Comparison of ENCODE assay signal across 1 cellular context in genomic region chr6:33990061-33990541, GRCh38.
TF ChIP-seq lines count a peak whose summit lies in the region.

No MANE protein-coding gene starts in this region.

TF ChIP-seq in K562, 482 proteins besides CTCF, POLR2A, EP300 and RAD21 (continued from another document and continues in another):
- TF ChIP-seq CLOCK (CRISPR knock-in tag; IDR thresholded peaks at IDR 0.05; ENCODE audit: borderline replicate concordance) = no peak
- no peak for TF ChIP-seq HMG20B (CRISPR knock-in tag; IDR thresholded peaks at IDR 0.05)
- TF ChIP-seq NFE2L1 (tag; IDR thresholded peaks at IDR 0.05; ENCODE audit: borderline replicate concordance, low read depth) = no peak
- TF ChIP-seq NR0B1 (IDR thresholded peaks at IDR 0.05; ENCODE audit: partially characterized antibody) = no peak
- TF ChIP-seq CREBBP (IDR thresholded peaks at IDR 0.05; ENCODE audit: low read depth, low read length) = no peak
- no peak for TF ChIP-seq POLR2B (IDR thresholded peaks at IDR 0.05; ENCODE audit: low read depth, partially characterized antibody)
- TF ChIP-seq CBFA2T3 (IDR thresholded peaks at IDR 0.05) = peak; percentile 90
- no peak for TF ChIP-seq FOXK2 (conservative IDR thresholded peaks at IDR 0.05 in 1 of 2, IDR thresholded peaks at IDR 0.05 in 1 of 2; ENCODE audit: low read depth in 2 of 2)
- no peak for TF ChIP-seq ZNF609 (CRISPR knock-in tag; IDR thresholded peaks at IDR 0.05; ENCODE audit: borderline replicate concordance)
- TF ChIP-seq PHF20 (IDR thresholded peaks at IDR 0.05; ENCODE audit: partially characterized antibody) = no peak
- no peak for TF ChIP-seq SMAD3 (CRISPR knock-in tag; conservative IDR thresholded peaks at IDR 0.05)
- TF ChIP-seq CTBP1 (IDR thresholded peaks at IDR 0.05; ENCODE audit: borderline replicate concordance) = no peak
- TF ChIP-seq ZNF551 (CRISPR knock-in tag; IDR thresholded peaks at IDR 0.05) = no peak
- no peak for TF ChIP-seq BMI1 (IDR thresholded peaks at IDR 0.05; ENCODE audit: low read length)
- no peak for TF ChIP-seq DACH1 (IDR thresholded peaks at IDR 0.05; ENCODE audit: partially characterized antibody)
- TF ChIP-seq ZNF512 (tag; IDR thresholded peaks at IDR 0.05) = no peak
- no peak for TF ChIP-seq ZNF639 (CRISPR knock-in tag; conservative IDR thresholded peaks at IDR 0.05 in 1 of 2, IDR thresholded peaks at IDR 0.05 in 1 of 2)
- TF ChIP-seq FOXJ3 (CRISPR knock-in tag; IDR thresholded peaks at IDR 0.05) = no peak
- peak; percentile 49 for TF ChIP-seq POLR2AphosphoS5 (IDR thresholded peaks at IDR 0.05; ENCODE audit: control insufficient read depth, insufficient read depth, low read depth, low read length)
- TF ChIP-seq TCF15 (CRISPR knock-in tag; IDR thresholded peaks at IDR 0.05) = no peak
- TF ChIP-seq IRF1 (CRISPR knock-in tag; IDR thresholded peaks at IDR 0.05; ENCODE audit: borderline replicate concordance) = no peak
- TF ChIP-seq ZNF79 (CRISPR knock-in tag; IDR thresholded peaks at IDR 0.05; ENCODE audit: low read depth) = no peak
- TF ChIP-seq TFAP4 (CRISPR knock-in tag; IDR thresholded peaks at IDR 0.05; ENCODE audit: borderline replicate concordance) = peak; percentile 10; the same call in 1 of the 2 replicates
- TF ChIP-seq TAL1 (IDR thresholded peaks at IDR 0.05) = peak; percentile 80
- no peak for TF ChIP-seq NR2F6 (CRISPR knock-in tag; IDR thresholded peaks at IDR 0.05)
- TF ChIP-seq CBFA2T2 (conservative IDR thresholded peaks at IDR 0.05) = peak; percentile 90
- no peak for TF ChIP-seq NONO (IDR thresholded peaks at IDR 0.05; ENCODE audit: low read depth in 2 of 2, low read length in 1 of 2)
- no peak for TF ChIP-seq CCNT2 (IDR thresholded peaks at IDR 0.05; ENCODE audit: borderline replicate concordance, extremely low read depth, insufficient read length, low read depth, low read length)
- no peak for TF ChIP-seq ARNT (IDR thresholded peaks at IDR 0.05)
- TF ChIP-seq NFE2 (IDR thresholded peaks at IDR 0.05; ENCODE audit: low read depth) = no peak
- TF ChIP-seq GTF2E2 (tag; IDR thresholded peaks at IDR 0.05) = no peak
- TF ChIP-seq NR3C1 (CRISPR knock-in tag; IDR thresholded peaks at IDR 0.05) = no peak
- no peak for TF ChIP-seq SP2 (IDR thresholded peaks at IDR 0.05; ENCODE audit: extremely low read depth, low read depth, low read length, poor library complexity, severe bottlenecking)
- TF ChIP-seq BACH1 (tag; IDR thresholded peaks at IDR 0.05) = no peak
- TF ChIP-seq CBX1 (IDR thresholded peaks at IDR 0.05; ENCODE audit: low read depth) = no peak
- TF ChIP-seq KHSRP (IDR thresholded peaks at IDR 0.05) = no peak
- no peak for TF ChIP-seq HMBOX1 (IDR thresholded peaks at IDR 0.05)
- no peak for TF ChIP-seq CUX1 (CRISPR knock-in tag; IDR thresholded peaks at IDR 0.05)
- TF ChIP-seq SMARCA5 (IDR thresholded peaks at IDR 0.05) = no peak
- no peak for TF ChIP-seq ZNF143 (CRISPR knock-in tag; IDR thresholded peaks at IDR 0.05)
- TF ChIP-seq ZNF707 (CRISPR knock-in tag; conservative IDR thresholded peaks at IDR 0.05) = no peak
- TF ChIP-seq EWSR1 (IDR thresholded peaks at IDR 0.05; ENCODE audit: borderline replicate concordance, low read depth, partially characterized antibody) = no peak
